Comparison of ENCODE assay signal across 39 cellular contexts in the genomic region with DNA sequence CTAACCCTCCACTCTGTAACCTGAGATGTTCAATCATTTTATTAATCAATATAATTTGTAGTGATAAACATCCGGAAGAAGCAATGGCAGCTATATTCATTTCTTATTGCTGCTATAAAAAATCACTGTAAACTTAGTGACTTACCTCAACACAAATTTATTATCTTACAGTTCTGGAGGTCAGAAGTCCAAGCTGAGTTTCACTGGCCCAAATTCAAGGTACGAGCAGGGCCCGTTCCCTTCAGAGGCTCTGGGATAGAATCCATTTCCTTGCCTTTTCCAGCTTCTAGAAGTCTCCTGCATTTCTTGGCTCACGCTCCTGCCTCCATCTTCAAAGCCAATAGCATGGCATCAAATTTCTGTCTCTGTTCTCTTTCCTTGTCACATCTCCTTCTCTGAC.
"Had no signal": no experiment of that assay in that cellular context is flagged by ENCODE, and none has a peak within 500 bp of the region (broad histone marks: within the 10 kb centered on the region; RNA-seq: fewer than 3 reads in every experiment).

No MANE protein-coding gene starts in this region.

- H3K4me1 Mint-ChIP-seq: activated CD4-positive, alpha-beta memory T cell treated with anti-CD3 and anti-CD28 coated beads, Interleukin-2, amount 10 ng/mL, durations not matched to agents 7 days and 5 days; activated CD4-positive, alpha-beta T cell treated with anti-CD3 and anti-CD28 coated beads for 36 hours; activated CD4-positive, alpha-beta T cell treated with anti-CD3 and anti-CD28 coated beads, Interleukin-2, amount 10 ng/mL, durations not matched to agents 7 days and 5 days; activated naive CD8-positive, alpha-beta T cell treated with anti-CD3 and anti-CD28 coated beads for 36 hours; activated T-helper 17 cell treated with anti-CD3 and anti-CD28 coated beads, Interleukin-2, amount 50 U/mL, for 72 hours had no signal

- H3K36me3 Mint-ChIP-seq: activated naive CD4-positive, alpha-beta T cell treated with anti-CD3 and anti-CD28 coated beads, Interleukin-2, amount 50 U/mL, for 72 hours; activated naive CD8-positive, alpha-beta T cell treated with anti-CD3 and anti-CD28 coated beads for 36 hours; WTC11 had no signal

- H3K4me3 Mint-ChIP-seq: activated CD4-positive, alpha-beta memory T cell treated with anti-CD3 and anti-CD28 coated beads, Interleukin-2, amount 10 ng/mL, durations not matched to agents 7 days and 5 days; activated CD4-positive, alpha-beta T cell treated with anti-CD3 and anti-CD28 coated beads for 36 hours; activated CD4-positive, alpha-beta T cell treated with anti-CD3 and anti-CD28 coated beads, Interleukin-2, amount 10 ng/mL, durations not matched to agents 7 days and 5 days; activated CD8-positive, alpha-beta T cell treated with anti-CD3 and anti-CD28 coated beads, Interleukin-2, amount 10 ng/mL, durations not matched to agents 7 days and 5 days; activated naive CD4-positive, alpha-beta T cell treated with anti-CD3 and anti-CD28 coated beads for 36 hours; activated naive CD8-positive, alpha-beta T cell treated with anti-CD3 and anti-CD28 coated beads for 36 hours; activated T-cell treated with anti-CD3 and anti-CD28 coated beads, Interleukin-2, amount 50 U/mL, for 4 hours; activated T-cell treated with anti-CD3 and anti-CD28 coated beads, Interleukin-2, amount 50 U/mL, for 72 hours; activated T-helper 1 cell treated with anti-CD3 and anti-CD28 coated beads, Interleukin-12 subunit alpha, Interleukin-12 subunit beta, Interleukin-2, Interleukin-4 antibody, amounts not matched to agents 30 ng/mL and 10 ng/mL and 1 ng/mL, durations not matched to agents 14 hours and 24 hours and 36 hours; activated T-helper 17 cell treated with anti-CD3 and anti-CD28 coated beads, Interleukin-2, amount 50 U/mL, for 72 hours; T-helper 1 cell treated with Interleukin-12 subunit alpha and Interleukin-12 subunit beta and Interleukin-4 antibody, amounts not matched to agents 30 μg/mL and 1 μg/mL, for 36 hours; T-helper 2 cell treated with Interferon-gamma antibody and Interleukin-4, amounts not matched to agents 5 μg/mL and 100 μg/mL, for 36 hours; WTC11 had no signal

- H3K36me3 ChIP-seq: adrenal gland, brain microvascular endothelial cell, breast epithelium, WERI-Rb-1 had no signal

- H3K27me3 ChIP-seq: adrenal gland, body of pancreas, brain microvascular endothelial cell, breast epithelium had no signal

- H3K4me3 ChIP-seq: adrenal gland, body of pancreas, breast epithelium had no signal

- H3K27me3 Mint-ChIP-seq: activated CD4-positive, alpha-beta T cell treated with anti-CD3 and anti-CD28 coated beads, Interleukin-2, amount 10 ng/mL, durations not matched to agents 7 days and 5 days had no signal

- ATAC-seq: activated CD4-positive, alpha-beta T cell treated with anti-CD3 and anti-CD28 coated beads for 36 hours; activated CD4-positive, CD25-positive, alpha-beta regulatory T cell treated with anti-CD3 and anti-CD28 coated beads, Interleukin-2, amount 50 U/mL, for 24 hours; activated CD8-positive, alpha-beta T cell treated with anti-CD3 and anti-CD28 coated beads, Interleukin-2, amount 10 ng/mL, durations not matched to agents 7 days and 5 days; activated naive CD4-positive, alpha-beta T cell treated with anti-CD3 and anti-CD28 coated beads, Interleukin-2, amount 50 U/mL, for 72 hours; activated T-cell treated with anti-CD3 and anti-CD28 coated beads, Interleukin-2, amount 50 U/mL, for 4 hours; activated T-cell treated with anti-CD3 and anti-CD28 coated beads, Interleukin-2, amount 50 U/mL, for 72 hours; activated T-helper 17 cell treated with anti-CD3 and anti-CD28 coated beads, Interleukin-2, amount 50 U/mL, for 72 hours; body of pancreas; WTC11 had no signal

- H3K9me3 ChIP-seq: adrenal gland, body of pancreas, breast epithelium had no signal

- H3K9me3 Mint-ChIP-seq: activated CD4-positive, alpha-beta memory T cell treated with anti-CD3 and anti-CD28 coated beads, Interleukin-2, amount 10 ng/mL, durations not matched to agents 7 days and 5 days; activated CD4-positive, alpha-beta T cell treated with anti-CD3 and anti-CD28 coated beads, Interleukin-2, amount 10 ng/mL, durations not matched to agents 7 days and 5 days; activated naive CD4-positive, alpha-beta T cell treated with anti-CD3 and anti-CD28 coated beads, Interleukin-2, amount 50 U/mL, for 72 hours; activated naive CD8-positive, alpha-beta T cell treated with anti-CD3 and anti-CD28 coated beads for 36 hours; activated T-cell treated with anti-CD3 and anti-CD28 coated beads, Interleukin-2, amount 50 U/mL, for 72 hours; activated T-helper 1 cell treated with anti-CD3 and anti-CD28 coated beads, Interleukin-12 subunit alpha, Interleukin-12 subunit beta, Interleukin-2, Interleukin-4 antibody, amounts not matched to agents 30 ng/mL and 10 ng/mL and 1 ng/mL, durations not matched to agents 14 hours and 24 hours and 36 hours; T-helper 1 cell treated with Interleukin-12 subunit alpha and Interleukin-12 subunit beta and Interleukin-4 antibody, amounts not matched to agents 30 μg/mL and 1 μg/mL, for 36 hours; T-helper 2 cell treated with Interferon-gamma antibody and Interleukin-4, amounts not matched to agents 5 μg/mL and 100 μg/mL, for 36 hours; WTC11 had no signal

- H3K4me1 ChIP-seq: adrenal gland, body of pancreas, breast epithelium had no signal

- H3K27ac Mint-ChIP-seq: activated CD4-positive, alpha-beta memory T cell treated with anti-CD3 and anti-CD28 coated beads, Interleukin-2, amount 10 ng/mL, durations not matched to agents 7 days and 5 days; activated CD4-positive, alpha-beta T cell treated with anti-CD3 and anti-CD28 coated beads for 36 hours; activated CD4-positive, alpha-beta T cell treated with anti-CD3 and anti-CD28 coated beads, Interleukin-2, amount 10 ng/mL, durations not matched to agents 7 days and 5 days; activated CD8-positive, alpha-beta T cell treated with anti-CD3 and anti-CD28 coated beads, Interleukin-2, amount 10 ng/mL, durations not matched to agents 7 days and 5 days; activated naive CD4-positive, alpha-beta T cell treated with anti-CD3 and anti-CD28 coated beads for 36 hours; activated naive CD4-positive, alpha-beta T cell treated with anti-CD3 and anti-CD28 coated beads, Interleukin-2, amount 50 U/mL, for 72 hours; activated naive CD8-positive, alpha-beta T cell treated with anti-CD3 and anti-CD28 coated beads for 36 hours; activated T-cell treated with anti-CD3 and anti-CD28 coated beads, Interleukin-2, amount 50 U/mL, for 72 hours; activated T-helper 1 cell treated with anti-CD3 and anti-CD28 coated beads, Interleukin-12 subunit alpha, Interleukin-12 subunit beta, Interleukin-2, Interleukin-4 antibody, amounts not matched to agents 30 ng/mL and 10 ng/mL and 1 ng/mL, durations not matched to agents 14 hours and 24 hours and 36 hours; activated T-helper 17 cell treated with anti-CD3 and anti-CD28 coated beads, Interleukin-2, amount 50 U/mL, for 72 hours; T-helper 1 cell treated with Interleukin-12 subunit alpha and Interleukin-12 subunit beta and Interleukin-4 antibody, amounts not matched to agents 30 μg/mL and 1 μg/mL, for 36 hours; T-helper 2 cell treated with Interferon-gamma antibody and Interleukin-4, amounts not matched to agents 5 μg/mL and 100 μg/mL, for 36 hours; WTC11 had no signal

- DNase-seq: activated CD4-positive, alpha-beta memory T cell treated with anti-CD3 and anti-CD28 coated beads, Interleukin-2, amount 10 ng/mL, durations not matched to agents 7 days and 5 days; activated CD4-positive, alpha-beta T cell treated with anti-CD3 and anti-CD28 coated beads for 1 hour; activated CD4-positive, alpha-beta T cell treated with anti-CD3 and anti-CD28 coated beads for 36 hours; activated CD4-positive, alpha-beta T cell treated with anti-CD3 and anti-CD28 coated beads for 48 hours; activated CD4-positive, alpha-beta T cell treated with anti-CD3 and anti-CD28 coated beads, Interleukin-2, amount 10 ng/mL, durations not matched to agents 7 days and 5 days; activated CD4-positive, alpha-beta T cell treated with anti-CD3 and anti-CD28 coated beads, Interleukin-2, amount 50 U/mL, for 48 hours; activated CD4-positive, CD25-positive, alpha-beta regulatory T cell; activated CD8-positive, alpha-beta memory T cell treated with anti-CD3 and anti-CD28 coated beads for 24 hours; activated CD8-positive, alpha-beta memory T cell treated with anti-CD3 and anti-CD28 coated beads, Interleukin-2, amount 50 U/mL, for 4 hours; activated CD8-positive, alpha-beta T cell treated with anti-CD3 and anti-CD28 coated beads, Interleukin-2, amount 10 ng/mL, durations not matched to agents 7 days and 5 days; activated effector memory CD4-positive, alpha-beta T cell treated with anti-CD3 and anti-CD28 coated beads, Interleukin-2, amount 50 U/mL, for 16 hours; activated gamma-delta T cell treated with Interleukin-2 at 50 U/mL for 16 hours; activated naive CD4-positive, alpha-beta T cell; activated naive CD4-positive, alpha-beta T cell treated with anti-CD3 and anti-CD28 coated beads for 36 hours; activated naive CD4-positive, alpha-beta T cell treated with anti-CD3 and anti-CD28 coated beads, Interleukin-2, amount 50 U/mL, for 16 hours; activated naive CD8-positive, alpha-beta T cell treated with anti-CD3 and anti-CD28 coated beads for 36 hours; activated T-cell treated with anti-CD3 and anti-CD28 coated beads for 4 hours; activated T-cell treated with anti-CD3 and anti-CD28 coated beads, Interleukin-2, amount 50 U/mL, for 1 hour; activated T-cell treated with anti-CD3 and anti-CD28 coated beads, Interleukin-2, amount 50 U/mL, for 4 hours; activated T-cell treated with anti-CD3 and anti-CD28 coated beads, Interleukin-2, amount 50 U/mL, for 72 hours; adrenal gland; amniotic stem cell; aorta; body of pancreas; brain microvascular endothelial cell; central memory CD4-positive, alpha-beta T cell; SW 1271; T-helper 1 cell; T-helper 2 cell; T-helper 9 cell; WERI-Rb-1 had no signal

- H3K27ac ChIP-seq: adrenal gland, body of pancreas, brain microvascular endothelial cell, breast epithelium, WERI-Rb-1 had no signal
